In genomic region chr13:23688336-23688735, GRCh38 we compare ENCODE assay signal across 18 cellular contexts.
"Had no signal": no experiment of that assay in that cellular context is flagged by ENCODE, and none has a peak within 500 bp of the region (broad histone marks: within the 10 kb centered on the region; RNA-seq: fewer than 3 reads in every experiment).

No MANE protein-coding gene starts in this region.

- H3K36me3 ChIP-seq: left ventricle myocardium inferior, ovary, right atrium auricular region, right lobe of liver, suprapubic skin, tibial nerve, uterus had no signal

- H3K4me3 ChIP-seq: hepatocyte, left ventricle myocardium inferior, lung, ovary, right atrium auricular region, right lobe of liver, smooth muscle cell, suprapubic skin, tibial nerve, uterus had no signal

- H3K4me1 ChIP-seq: left ventricle myocardium inferior, right atrium auricular region, right lobe of liver, suprapubic skin, tibial nerve, uterus had no signal

- H3K27me3 ChIP-seq: hepatocyte, ovary, right atrium auricular region, right lobe of liver, suprapubic skin, tibial nerve, uterus had no signal

- H3K9me3 ChIP-seq: ovary, right lobe of liver, suprapubic skin had no signal

- ATAC-seq: natural killer cell; right lobe of liver; stimulated activated naive B cell treated with anti-CD40 and anti-IgM and Interleukin-4, amounts not matched to agents 10 μg/mL and 1 μg/mL and 100 μg/mL, for 72 hours; stimulated activated naive CD8-positive, alpha-beta T cell treated with anti-CD3 and anti-CD28 coated beads, Interleukin-15, Interleukin-2, amounts not matched to agents 100 U/mL and 50 U/mL, for 24 hours had no signal

- H3K27ac ChIP-seq: hepatocyte, left ventricle myocardium inferior, ovary, right atrium auricular region, right lobe of liver, suprapubic skin, tibial nerve, uterus had no signal

- DNase-seq: islet precursor cell; left ventricle myocardium inferior; mesendoderm; naive B cell; natural killer cell; ovary; right lobe of liver; stimulated activated CD4-positive, alpha-beta T cell treated with anti-CD3 and anti-CD28 coated beads, Interleukin-1b, Interleukin-23, amount 100 ng/mL, for 48 hours; stimulated activated CD4-positive, alpha-beta T cell treated with anti-CD3 and anti-CD28 coated beads, Interleukin-2, amount 100 ng/mL, for 48 hours; stimulated activated naive B cell treated with anti-CD40 and anti-IgM and Interleukin-4, amounts not matched to agents 10 μg/mL and 1 μg/mL and 100 μg/mL, for 72 hours; stimulated activated naive CD8-positive, alpha-beta T cell treated with anti-CD3 and anti-CD28 coated beads, Interleukin-15, Interleukin-2, amounts not matched to agents 100 U/mL and 50 U/mL, for 24 hours; uterus had no signal
